17 cellular contexts compared by ENCODE assay signal in the genomic region with DNA sequence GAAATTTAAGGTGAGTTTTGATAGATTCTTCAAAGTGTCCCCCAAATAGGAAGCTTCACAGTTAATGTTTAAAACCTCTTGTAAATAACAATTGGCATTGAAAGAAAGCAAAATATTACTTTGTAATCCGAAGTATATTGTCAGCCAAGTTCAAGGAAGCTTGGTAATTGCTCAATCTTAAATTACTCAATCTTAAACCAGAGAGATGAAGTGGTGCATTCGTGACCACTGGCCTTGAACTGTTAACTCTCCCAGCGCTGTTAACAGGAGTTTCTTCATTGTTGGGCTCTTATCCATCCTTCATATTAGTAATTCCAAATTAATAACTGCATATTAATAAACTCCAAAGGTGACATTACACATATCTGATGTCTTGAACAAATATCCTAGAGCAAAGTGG. TPM values are rescaled to one million over a fixed set of nuclear protein-coding genes. Genes with fewer than 3 reads are reported as not detected.
DNase-seq lines count a peak whose midpoint lies in the region; ATAC-seq and TF ChIP-seq lines count a peak whose summit lies in the region.
"Had no signal": no experiment of that assay in that cellular context is flagged by ENCODE, and none has a peak within 500 bp of the region (broad histone marks: within the 10 kb centered on the region; RNA-seq: fewer than 3 reads in every experiment).

No MANE protein-coding gene starts in this region.

- H3K27ac ChIP-seq in SK-N-MC, result peak overlapping the region; percentile 40
- no peak overlapping the region for H3K27ac ChIP-seq in smooth muscle cell (ENCODE audit: low read depth)
- H3K27ac ChIP-seq: PC-9 had no signal

- 56% methylated on average over 3 of the region's 3 CpGs for WGBS in smooth muscle cell (ENCODE audit: low lambda C conversion rate)

- H3F3A ChIP-seq in smooth muscle cell (ENCODE audit: low read depth), result no peaks in the 10 kb centered on the region

- no peaks in the 10 kb centered on the region for H3K4me1 ChIP-seq in smooth muscle cell (ENCODE audit: low read depth)
- H3K4me1 ChIP-seq: HAP-1 had no signal

- peak; percentile 22 for DNase-seq in SIG-M5 treated with dmso at 0.1 percent for 504 hours (lab: John Stamatoyannopoulos, UW; ENCODE audit: unreplicated experiment)
- DNase-seq in SIG-M5 (lab: John Stamatoyannopoulos, UW), result no peak
- no peak for DNase-seq in SK-N-MC (ENCODE audit: low read depth, low spot score)
- peak; percentile 64 for DNase-seq in fibroblast of pulmonary artery (ENCODE audit: low read depth)
- no peak for DNase-seq in smooth muscle cell (lab: John Stamatoyannopoulos, UW; ENCODE audit: unreplicated experiment)
- no peak for DNase-seq in stimulated activated CD4-positive, alpha-beta T cell treated with anti-CD3 and anti-CD28 coated beads, Interleukin-2, amount 100 ng/mL, for 24 hours
- no peak for DNase-seq in hypothalamus (lab: John Stamatoyannopoulos, UW)
- DNase-seq: 8988T; activated CD4-positive, alpha-beta T cell treated with anti-CD3 and anti-CD28 coated beads, Interleukin-2, amount 10 ng/mL, durations not matched to agents 7 days and 5 days; mesendoderm; MG63; NCI-H526; nephron progenitor cell; PC-9; stimulated activated naive CD4-positive, alpha-beta T cell treated with Interleukin-2 at 50 U/mL for 16 hours had no signal

- H3K36me3 ChIP-seq in SK-N-MC (ENCODE audit: insufficient read depth, low read length), result peaks cover 60% of the 10 kb centered on the region
- H3K36me3 ChIP-seq in smooth muscle cell (ENCODE audit: low read depth), result no peaks in the 10 kb centered on the region
- H3K36me3 ChIP-seq: HAP-1, MG63 had no signal

- ATAC-seq in GM21381 (IDR thresholded peaks at IDR 0.05; ENCODE audit: unreplicated experiment), result no peak

- TF ChIP-seq CTCF in fibroblast of pulmonary artery (IDR thresholded peaks at IDR 0.05; ENCODE audit: low read length, missing control alignments) (no peak), smooth muscle cell (IDR thresholded peaks at IDR 0.05; ENCODE audit: borderline replicate concordance, insufficient read depth, poor library complexity, severe bottlenecking) (no peak)

- H2AFZ ChIP-seq in smooth muscle cell (ENCODE audit: low read depth), result peak overlapping the region; percentile 10
- H2AFZ ChIP-seq: PC-9 had no signal

- no peaks in the 10 kb centered on the region for H4K20me1 ChIP-seq in smooth muscle cell (ENCODE audit: low read depth)

- H3K4me3 ChIP-seq in SK-N-MC (no peak overlapping the region), fibroblast of pulmonary artery (replicated peaks; ENCODE audit: low read depth, low read length) (no peak overlapping the region), smooth muscle cell (no peak overlapping the region)
- H3K4me3 ChIP-seq: HAP-1, MG63, PC-9 had no signal

- H3K9ac ChIP-seq in SK-N-MC (ENCODE audit: insufficient read length) (no peak overlapping the region), smooth muscle cell (ENCODE audit: low read depth) (no peak overlapping the region)

- H3K9me3 ChIP-seq in SK-N-MC (ENCODE audit: low read depth, low read length), result no peaks in the 10 kb centered on the region
- no peaks in the 10 kb centered on the region for H3K9me3 ChIP-seq in smooth muscle cell (replicated peaks; ENCODE audit: low read depth)
- H3K9me3 ChIP-seq: HAP-1, MG63 had no signal

- no peak overlapping the region for H3K4me2 ChIP-seq in smooth muscle cell
- H3K4me2 ChIP-seq: PC-9 had no signal

- H3K27me3 ChIP-seq in smooth muscle cell (ENCODE audit: low read depth), result no peaks in the 10 kb centered on the region
- H3K27me3 ChIP-seq: MG63 had no signal

- H3K79me2 ChIP-seq in smooth muscle cell (ENCODE audit: low read depth), result no peaks in the 10 kb centered on the region

RNA-seq across cellular contexts. Expression of gene FDX1, which starts 20.6 kb away (rescaled TPM):
- total RNA-seq in smooth muscle cell, result 6.7 and 7.0 TPM in 2 replicates
- 8.5 and 10.0 TPM in 2 replicates for polyA plus RNA-seq in smooth muscle cell

Comparison
In these comparisons a context has a peak if more than half of its experiments do, and no peak if none do; other contexts are left out.
1. DNase-seq: peak in SIG-M5 treated with dmso at 0.1 percent for 504 hours (single experiment) and fibroblast of pulmonary artery (single experiment); none in SIG-M5 (single experiment), SK-N-MC (single experiment), smooth muscle cell (single experiment), stimulated activated CD4-positive, alpha-beta T cell treated with anti-CD3 and anti-CD28 coated beads, Interleukin-2, amount 100 ng/mL, for 24 hours (0 of 2) and hypothalamus (0 of 51).